In the genomic region with DNA sequence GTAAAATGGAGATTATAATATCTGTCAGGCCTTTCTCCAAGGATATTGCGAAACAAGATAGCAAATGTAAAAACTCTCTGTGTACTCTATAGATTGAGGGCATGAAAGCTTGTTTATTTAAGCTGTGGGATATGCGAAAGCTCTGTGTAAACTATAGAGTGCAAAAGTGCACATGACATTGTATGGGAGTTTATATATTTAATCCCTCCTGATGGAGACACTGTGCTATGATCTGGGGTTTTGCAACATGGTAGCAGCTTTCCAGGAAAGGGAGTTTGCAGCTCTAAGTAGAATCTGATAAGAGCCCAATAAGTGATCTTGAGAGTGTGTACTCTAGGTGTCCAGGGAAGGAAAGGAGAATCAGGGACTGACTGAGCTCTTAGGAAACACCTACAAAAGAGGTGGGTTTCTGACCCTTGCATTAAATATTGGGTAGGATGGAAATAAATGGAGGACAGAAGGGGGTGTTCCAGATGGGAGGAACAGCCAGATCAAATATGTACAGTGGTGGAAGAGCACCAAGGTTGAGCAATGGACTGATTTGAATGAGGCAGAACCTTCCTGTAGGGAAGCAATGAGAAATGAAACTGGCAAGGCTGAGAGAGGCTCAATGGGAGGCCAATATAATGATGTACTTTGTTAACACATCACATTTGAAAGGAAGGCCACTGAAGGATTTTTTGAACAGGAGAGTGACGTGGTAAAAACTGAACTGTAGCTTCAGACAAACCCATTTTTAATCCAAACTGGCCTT, we compare ENCODE assay signal across 2 cellular contexts.
TF ChIP-seq lines count a peak whose summit lies in the region.

No MANE protein-coding gene starts in this region.

TF ChIP-seq in IMR-90, 13 proteins besides CTCF, POLR2A, EP300 and RAD21:
- peak; percentile 93 for TF ChIP-seq CEBPB (IDR thresholded peaks at IDR 0.05; ENCODE audit: low read depth, low read length)
- no peak for TF ChIP-seq MXI1 (IDR thresholded peaks at IDR 0.05; ENCODE audit: borderline replicate concordance, low read depth, low read length)

TF ChIP-seq in H1, 55 proteins besides CTCF, POLR2A, EP300 and RAD21:
- peak; percentile 34; the same call in 1 of the 2 replicates for TF ChIP-seq CEBPB (IDR thresholded peaks at IDR 0.05; ENCODE audit: low read depth, low read length)
- no peak for TF ChIP-seq SIN3A (conservative IDR thresholded peaks at IDR 0.05 in 1 of 2, IDR thresholded peaks at IDR 0.05 in 1 of 2; ENCODE audit: low read depth in 1 of 2, low read length in 2 of 2)
TF ChIP-seq in H1: peak in this region for 1.
